34 cellular contexts compared by ENCODE assay signal in genomic region chr2:3986530-3987258, GRCh38.
"Had no signal": no experiment of that assay in that cellular context is flagged by ENCODE, and none has a peak within 500 bp of the region (broad histone marks: within the 10 kb centered on the region; RNA-seq: fewer than 3 reads in every experiment).

No MANE protein-coding gene starts in this region.

- H3K27ac ChIP-seq: brain microvascular endothelial cell, VCaP had no signal

- H3K27ac Mint-ChIP-seq: activated CD4-positive, alpha-beta memory T cell treated with anti-CD3 and anti-CD28 coated beads, Interleukin-2, amount 10 ng/mL, durations not matched to agents 7 days and 5 days; activated CD8-positive, alpha-beta memory T cell treated with anti-CD3 and anti-CD28 coated beads, Interleukin-2, amount 10 ng/mL, durations not matched to agents 7 days and 5 days; activated naive CD8-positive, alpha-beta T cell treated with anti-CD3 and anti-CD28 coated beads for 36 hours had no signal

- H3K9me3 ChIP-seq: MG63 had no signal

- H3K4me1 Mint-ChIP-seq: activated CD4-positive, alpha-beta memory T cell treated with anti-CD3 and anti-CD28 coated beads, Interleukin-2, amount 10 ng/mL, durations not matched to agents 7 days and 5 days; activated CD8-positive, alpha-beta memory T cell treated with anti-CD3 and anti-CD28 coated beads, Interleukin-2, amount 10 ng/mL, durations not matched to agents 7 days and 5 days; activated naive CD8-positive, alpha-beta T cell treated with anti-CD3 and anti-CD28 coated beads for 36 hours had no signal

- ATAC-seq: activated CD8-positive, alpha-beta memory T cell treated with anti-CD3 and anti-CD28 coated beads, Interleukin-2, amount 10 ng/mL, durations not matched to agents 7 days and 5 days; K562 had no signal

- H3K4me3 ChIP-seq: K562, MG63 had no signal

- H3K27me3 ChIP-seq: brain microvascular endothelial cell had no signal

- DNase-seq: activated CD4-positive, alpha-beta memory T cell treated with anti-CD3 and anti-CD28 coated beads, Interleukin-2, amount 10 ng/mL, durations not matched to agents 7 days and 5 days; activated CD4-positive, alpha-beta T cell treated with anti-CD3 and anti-CD28 coated beads for 1 hour; activated CD4-positive, alpha-beta T cell treated with anti-CD3 and anti-CD28 coated beads for 48 hours; activated CD4-positive, CD25-positive, alpha-beta regulatory T cell; activated CD8-positive, alpha-beta memory T cell treated with anti-CD3 and anti-CD28 coated beads for 24 hours; activated CD8-positive, alpha-beta memory T cell treated with anti-CD3 and anti-CD28 coated beads, Interleukin-2, amount 10 ng/mL, durations not matched to agents 7 days and 5 days; activated CD8-positive, alpha-beta memory T cell treated with anti-CD3 and anti-CD28 coated beads, Interleukin-2, amount 50 U/mL, for 48 hours; activated effector memory CD4-positive, alpha-beta T cell treated with Interleukin-2 at 50 U/mL for 16 hours; activated naive CD4-positive, alpha-beta T cell treated with anti-CD3 and anti-CD28 coated beads, Interleukin-2, amount 50 U/mL, for 16 hours; activated naive CD8-positive, alpha-beta T cell treated with anti-CD3 and anti-CD28 coated beads for 36 hours; activated T-cell treated with anti-CD3 and anti-CD28 coated beads, Interleukin-2, amount 50 U/mL, for 48 hours; amniotic stem cell; aorta; brain microvascular endothelial cell; central memory CD4-positive, alpha-beta T cell; Karpas-422; MG63; NCI-H1092; NCI-H1417; NCI-H146; NCI-H187; NCI-H2029 treated with DMSO at 0.1 percent for 48 hours; NCI-H2107; NCI-H2171; NCI-H510A; NCI-H526; NCI-H748 treated with DMSO at 0.1 percent for 48 hours; Right ventricle myocardium superior; SW 1271; T-helper 1 cell; T-helper 2 cell; T-helper 9 cell had no signal

- H3K27me3 Mint-ChIP-seq: activated CD4-positive, alpha-beta memory T cell treated with anti-CD3 and anti-CD28 coated beads, Interleukin-2, amount 10 ng/mL, durations not matched to agents 7 days and 5 days; activated CD8-positive, alpha-beta memory T cell treated with anti-CD3 and anti-CD28 coated beads, Interleukin-2, amount 10 ng/mL, durations not matched to agents 7 days and 5 days; activated naive CD8-positive, alpha-beta T cell treated with anti-CD3 and anti-CD28 coated beads for 36 hours had no signal

- H3K36me3 ChIP-seq: brain microvascular endothelial cell, MG63 had no signal

- H3K4me3 Mint-ChIP-seq: activated CD4-positive, alpha-beta memory T cell treated with anti-CD3 and anti-CD28 coated beads, Interleukin-2, amount 10 ng/mL, durations not matched to agents 7 days and 5 days; activated CD8-positive, alpha-beta memory T cell treated with anti-CD3 and anti-CD28 coated beads, Interleukin-2, amount 10 ng/mL, durations not matched to agents 7 days and 5 days; activated naive CD8-positive, alpha-beta T cell treated with anti-CD3 and anti-CD28 coated beads for 36 hours had no signal

- FAIRE-seq: K562 had no signal

- H3K36me3 Mint-ChIP-seq: activated CD8-positive, alpha-beta memory T cell treated with anti-CD3 and anti-CD28 coated beads, Interleukin-2, amount 10 ng/mL, durations not matched to agents 7 days and 5 days; activated naive CD8-positive, alpha-beta T cell treated with anti-CD3 and anti-CD28 coated beads for 36 hours had no signal
